Comparison of ENCODE assay signal across 8 cellular contexts in genomic region chr7:66995045-66995776, GRCh38. TPM values are rescaled to one million over a fixed set of nuclear protein-coding genes. Genes with fewer than 3 reads are reported as not detected.
DNase-seq lines count a peak whose midpoint lies in the region; ATAC-seq and TF ChIP-seq lines count a peak whose summit lies in the region.
"Not testable (repeated sequence)": the region's sequence is repeated elsewhere in the genome, so short reads cannot be mapped to it uniquely, and the experiment has no call there.

Gene SBDS (minus strand): TSS chr7:66995586. CDS start chr7:66995417, 169 bp downstream.

- CTCF ChIA-PET in SK-N-SH (lab: Yijun Ruan, JAX): interaction anchor here (0.7 to 1.1 kb wide), 3 partner anchors 9 to 32 kb away, joined by 3 to 4 read pairs (median 3); no protein-coding TSS in a partner anchor

- peaks cover 17 to 32% of the 10 kb centered on the region in 2 experiments for H3K36me3 ChIP-seq in SK-N-SH (replicated peaks in 1 of 2; ENCODE audit: control insufficient read depth in 1 of 2, insufficient read depth in 2 of 2, low read length in 1 of 2)

- peaks cover 53% of the 10 kb centered on the region for H3K79me2 ChIP-seq in SK-N-SH (ENCODE audit: insufficient read depth)

- not testable (repeated sequence) for H3K9me2 ChIP-seq in SK-N-SH

- not testable (repeated sequence) for TF ChIP-seq CTCF in SK-N-SH (IDR thresholded peaks at IDR 0.05)

- H3K27ac ChIP-seq in SK-N-SH (ENCODE audit: low read depth in 2 of 2, low read length in 1 of 2): peak within 1 kb of the TSS; percentile 74 to 96

- peak within 1 kb of the TSS; percentile 77 for H2AFZ ChIP-seq in SK-N-SH (ENCODE audit: low read depth)

- not testable (repeated sequence) for H3K27me3 ChIP-seq in SK-N-SH (ENCODE audit: insufficient read depth)

- not testable (repeated sequence) for H3K9me3 ChIP-seq in SK-N-SH

- WGBS in SK-N-SH (ENCODE audit: low lambda C conversion rate): under 1% methylated on average over 48 of the region's 59 CpGs

- peaks cover 26% of the 10 kb centered on the region for H3F3A ChIP-seq in SK-N-SH (replicated peaks; ENCODE audit: insufficient read depth)

- TF ChIP-seq RAD21 in SK-N-SH (IDR thresholded peaks at IDR 0.05; ENCODE audit: low read length): not testable (repeated sequence)

- ATAC-seq in HG02571 (IDR thresholded peaks at IDR 0.05; ENCODE audit: unreplicated experiment): peak; percentile 53

- peak within 1 kb of the TSS; percentile 89 for H3K4me2 ChIP-seq in SK-N-SH

- H3K4me1 ChIP-seq in SK-N-SH (ENCODE audit: control insufficient read depth in 1 of 2, insufficient read depth in 2 of 2, low read depth in 1 of 2, low read length in 1 of 2): not testable (repeated sequence)

- TF ChIP-seq EP300 in SK-N-SH (IDR thresholded peaks at IDR 0.05; ENCODE audit: borderline replicate concordance in 1 of 2, low read depth in 1 of 2, low read length in 1 of 2): not testable (repeated sequence)

- DNase-seq in GM04504 (ENCODE audit: low read depth) (peak; percentile 97), NCI-H1048 (lab: John Stamatoyannopoulos, UW) (peak; percentile 92), SK-N-SH (peak; percentile 83), germinal center (ENCODE audit: low spot score) (peak; percentile 63), non-pigmented ciliary epithelial cell (ENCODE audit: low read depth) (peak; percentile 94), superior temporal gyrus (ENCODE audit: extremely low spot score) (peak; percentile 99)
- peak; percentile 91 for DNase-seq in activated naive CD4-positive, alpha-beta T cell treated with anti-CD3 and anti-CD28 coated beads, Interleukin-2, amount 50 U/mL, for 16 hours

- peak within 1 kb of the TSS; percentile 94 for H3K9ac ChIP-seq in SK-N-SH

- H3K4me3 ChIP-seq in SK-N-SH (ENCODE audit: low read depth in 2 of 2, low read length in 1 of 2): peak within 1 kb of the TSS; percentile 82 to 97

- POLR2A ChIA-PET in SK-N-SH (lab: Yijun Ruan, JAX): interaction anchor here (0.6 kb wide), 1 partner anchor 180 kb away, joined by 3 read pairs; no protein-coding TSS in a partner anchor

- not testable (repeated sequence) for H4K20me1 ChIP-seq in SK-N-SH (ENCODE audit: insufficient read depth)

TF ChIP-seq in SK-N-SH, 30 proteins besides CTCF, POLR2A, EP300 and RAD21:
- TF ChIP-seq CHD2 (IDR thresholded peaks at IDR 0.05; ENCODE audit: low read length, partially characterized antibody) (peak; percentile 67), GABPA (IDR thresholded peaks at IDR 0.05; ENCODE audit: low read depth) (peak; percentile 85), POLR2AphosphoS5 (IDR thresholded peaks at IDR 0.05; ENCODE audit: low read depth, low read length) (peak; percentile 86), NRF1 (IDR thresholded peaks at IDR 0.05; ENCODE audit: low read depth, low read length) (peak; percentile 91), YY1 (IDR thresholded peaks at IDR 0.05; ENCODE audit: low read depth) (peak; percentile 66; the same call in 1 of the 2 replicates), PBX3 (IDR thresholded peaks at IDR 0.05) (peak; percentile 56), MXI1 (IDR thresholded peaks at IDR 0.05; ENCODE audit: low read depth, low read length) (peak; percentile 82), RFX5 (IDR thresholded peaks at IDR 0.05; ENCODE audit: low read length) (0 out of 2 replicates have a peak, but pooled peaks have one; percentile 33), SIN3A (IDR thresholded peaks at IDR 0.05; ENCODE audit: borderline replicate concordance, low read depth, low read length) (peak; percentile 60; the same call in 1 of the 2 replicates), TAF1 (IDR thresholded peaks at IDR 0.05; ENCODE audit: borderline replicate concordance, low read depth, low read length) (peak; percentile 63; the same call in 1 of the 2 replicates)

RNA-seq across cellular contexts. Expression of gene SBDS, which starts in this region (rescaled TPM):
- polyA plus RNA-seq in SK-N-SH (2012; rRNA removed): 49.5 and 59.2 TPM in 2 replicates
- 67.7 and 89.6 TPM in 2 replicates for polyA plus RNA-seq in SK-N-SH (2012; cell fraction: cytosol; rRNA removed)
- polyA plus RNA-seq in SK-N-SH (2012; cell fraction: nucleus; rRNA removed): 21.6 and 33.3 TPM in 2 replicates

Comparison
In these comparisons a context has a peak if more than half of its experiments do, and no peak if none do; other contexts are left out.
1. Peak in every context shown above with its lines: DNase-seq, ATAC-seq, H3K4me3 ChIP-seq and H3K27ac ChIP-seq.